Comparison of ENCODE assay signal across 12 cellular contexts in the genomic region with DNA sequence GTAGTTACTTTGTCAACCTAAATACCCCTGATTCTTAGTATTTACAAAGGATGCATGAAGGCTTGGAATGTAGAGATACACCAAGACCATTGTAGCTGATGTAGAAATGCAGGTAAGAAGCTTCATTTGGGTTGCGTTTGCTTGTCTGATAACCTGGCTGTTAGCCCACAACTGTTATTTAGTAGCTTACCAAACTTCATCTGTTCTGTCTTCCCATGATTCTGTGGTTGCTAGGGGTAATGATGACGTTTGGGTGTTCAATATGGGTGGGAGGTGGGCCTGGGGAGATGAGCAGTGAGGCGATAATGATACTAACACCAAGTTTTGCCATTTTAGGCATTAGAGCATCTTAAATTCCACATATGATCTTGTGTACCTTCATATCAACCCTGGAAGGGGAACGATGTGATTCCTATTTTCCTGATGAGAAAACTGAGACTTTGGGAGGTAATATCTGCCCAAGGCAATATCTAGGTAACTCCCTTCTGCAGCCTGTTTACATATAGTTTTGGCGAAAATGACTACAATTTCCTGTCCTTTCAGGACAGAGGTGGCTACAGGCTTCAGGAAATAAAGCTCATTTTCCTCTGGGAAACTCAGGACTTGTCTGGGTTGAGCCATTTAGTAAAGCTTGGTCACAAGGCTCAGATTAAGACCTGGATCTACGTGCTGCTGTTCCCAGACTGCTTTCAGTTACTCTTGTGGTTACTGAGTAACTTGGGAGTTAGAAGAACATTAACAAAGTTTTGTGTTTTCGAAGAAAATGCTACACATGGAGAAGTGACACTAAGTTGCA. TPM values are rescaled to one million over a fixed set of nuclear protein-coding genes. Genes with fewer than 3 reads are reported as not detected.
DNase-seq lines count a peak whose midpoint lies in the region; ATAC-seq, FAIRE-seq and TF ChIP-seq lines count a peak whose summit lies in the region.
"Had no signal": no experiment of that assay in that cellular context is flagged by ENCODE, and none has a peak within 500 bp of the region (broad histone marks: within the 10 kb centered on the region; RNA-seq: fewer than 3 reads in every experiment).

No MANE protein-coding gene starts in this region.

- peaks cover 94% of the 10 kb centered on the region for H3K79me2 ChIP-seq in MM.1S (ENCODE audit: low read length)

- H3K4me2 ChIP-seq in MM.1S (ENCODE audit: low read depth, low read length) = no peak overlapping the region; the same call in 1 of the 2 replicates
- H3K4me2 ChIP-seq: KMS-11 had no signal

- no peak for TF ChIP-seq CTCF in pancreas (IDR thresholded peaks at IDR 0.05)
- no peak for TF ChIP-seq CTCF in activated CD8-positive, alpha-beta T cell treated with anti-CD3 and anti-CD28 coated beads for 36 hours (IDR thresholded peaks at IDR 0.05)
- no peak for TF ChIP-seq CTCF in MM.1S (IDR thresholded peaks at IDR 0.05; ENCODE audit: low read length)

- H3K9me3 ChIP-seq in pancreas (no peaks in the 10 kb centered on the region), MM.1S (replicated peaks; ENCODE audit: insufficient read depth, low read length) (no peaks in the 10 kb centered on the region)

- H3K36me3 Mint-ChIP-seq in activated CD8-positive, alpha-beta T cell treated with anti-CD3 and anti-CD28 coated beads for 36 hours (ENCODE audit: low read depth) = peaks cover 5% of the 10 kb centered on the region

- H3K27me3 ChIP-seq in pancreas (no peaks in the 10 kb centered on the region), MM.1S (replicated peaks; ENCODE audit: insufficient read depth, low read length) (no peaks in the 10 kb centered on the region)

- H3K4me1 ChIP-seq in pancreas (peaks cover 52 to 88% (median 57%) of the 10 kb centered on the region in 3 donors), MM.1S (ENCODE audit: low read length) (peaks cover 35% of the 10 kb centered on the region)

- H3K4me3 ChIP-seq in pancreas = no peak overlapping the region
- no peak overlapping the region for H3K4me3 ChIP-seq in MM.1S (ENCODE audit: low read length)
- H3K4me3 ChIP-seq: lung had no signal

- H2AFZ ChIP-seq in MM.1S (ENCODE audit: low read length) = no peak overlapping the region

- CTCF ChIA-PET in activated CD8-positive, alpha-beta T cell treated with anti-CD3 and anti-CD28 coated beads for 36 hours (lab: Charles Lee) = interaction anchor here (0.7 to 1.5 kb wide), 4 partner anchors 16 to 275 kb away, joined by 3 to 4 read pairs (median 3); no protein-coding TSS in a partner anchor

- H4K20me1 ChIP-seq in MM.1S (ENCODE audit: insufficient read depth, low read length) = peaks cover 30% of the 10 kb centered on the region

- FAIRE-seq in pancreas (lab: Jason Lieb, UNC) = no peak

- no peak overlapping the region for H3K27ac Mint-ChIP-seq in activated CD8-positive, alpha-beta T cell treated with anti-CD3 and anti-CD28 coated beads for 36 hours
- H3K27ac Mint-ChIP-seq: activated naive CD8-positive, alpha-beta T cell had no signal

- no peak overlapping the region for H3K9ac ChIP-seq in MM.1S (ENCODE audit: low read length)
- H3K9ac ChIP-seq: KMS-11 had no signal

- H3K4me1 Mint-ChIP-seq in activated CD8-positive, alpha-beta T cell treated with anti-CD3 and anti-CD28 coated beads for 36 hours (ENCODE audit: low read depth) = peaks cover 18% of the 10 kb centered on the region

- no peaks in the 10 kb centered on the region for H3K27me3 Mint-ChIP-seq in activated CD8-positive, alpha-beta T cell treated with anti-CD3 and anti-CD28 coated beads for 36 hours
- H3K27me3 Mint-ChIP-seq: activated naive CD8-positive, alpha-beta T cell had no signal

- WGBS in pancreas, 2 donors = 17 to 18% methylated on average over 7 of the region's 7 CpGs

- H3K4me3 Mint-ChIP-seq in activated CD8-positive, alpha-beta T cell treated with anti-CD3 and anti-CD28 coated beads for 36 hours = no peak overlapping the region

- POLR2A ChIA-PET in activated CD8-positive, alpha-beta T cell treated with anti-CD3 and anti-CD28 coated beads for 36 hours (lab: Charles Lee) = interaction anchor here (0.7 kb wide), 1 partner anchor 47 kb away, joined by 3 read pairs; no protein-coding TSS in a partner anchor

- no peaks in the 10 kb centered on the region for H3K36me3 ChIP-seq in pancreas
- H3K36me3 ChIP-seq in MM.1S (replicated peaks; ENCODE audit: insufficient read depth, low read length) = 0 out of 2 replicates have a peak, but pooled peaks cover 6% of the 10 kb centered on the region

- peak overlapping the region; percentile 10 to 88 (median 64) for H3K27ac ChIP-seq in pancreas
- no peak overlapping the region for H3K27ac ChIP-seq in MM.1S (ENCODE audit: low read length)
- H3K27ac ChIP-seq: KMS-11 had no signal

- no peaks in the 10 kb centered on the region for H3K9me2 ChIP-seq in MM.1S (replicated peaks; ENCODE audit: insufficient read depth, low read length)

- DNase-seq in HT1080 (ENCODE audit: low read depth) (peak; percentile 56), dermis microvascular lymphatic vessel endothelial cell (ENCODE audit: low read depth in 2 of 2) (peak; percentile 40 to 92), pancreas (peak in 2 of 6 donors; percentile 34 to 50), MM.1S (no peak), SW 1271 (lab: John Stamatoyannopoulos, UW) (no peak)
- DNase-seq in activated CD8-positive, alpha-beta T cell treated with anti-CD3 and anti-CD28 coated beads for 36 hours = no peak
- DNase-seq: stimulated activated CD8-positive, alpha-beta memory T cell treated with anti-CD3 and anti-CD28 coated beads, Interleukin-4, amount 100 ng/mL, for 48 hours had no signal

- peak; percentile 43 for ATAC-seq in GM18907 (IDR thresholded peaks at IDR 0.05; ENCODE audit: unreplicated experiment)
- peak; percentile 71 to 85 (median 82) for ATAC-seq in pancreas
- ATAC-seq in GM21576 (IDR thresholded peaks at IDR 0.05; ENCODE audit: unreplicated experiment) = no peak
- ATAC-seq in activated CD8-positive, alpha-beta T cell treated with anti-CD3 and anti-CD28 coated beads for 36 hours = no peak

- peaks cover 3% of the 10 kb centered on the region for H3K9me3 Mint-ChIP-seq in activated CD8-positive, alpha-beta T cell treated with anti-CD3 and anti-CD28 coated beads for 36 hours

- H3F3A ChIP-seq in MM.1S (ENCODE audit: insufficient read depth, low read length) = peaks cover 10% of the 10 kb centered on the region

- intact Hi-C loops in pancreas (cut with DNase I) = no loop called here
- intact Hi-C loops in activated CD8-positive, alpha-beta T cell treated with anti-CD3 and anti-CD28 coated beads for 36 hours (cut with micrococcal nuclease) = no loop called here

RNA-seq across cellular contexts. Expression of gene FNDC3B, which starts 26.8 kb away (rescaled TPM):
- 53.5 and 63.7 TPM in 2 replicates for total RNA-seq in HT1080 (2014; rRNA removed; shearing (Covaris generic))
- polyA plus RNA-seq in HT1080 (2015; cell fraction: cytosol; rRNA removed) = 30.4 and 35.5 TPM in 2 replicates
- polyA plus RNA-seq in HT1080 (2015; cell fraction: nucleus; rRNA removed) = 56.3 and 56.4 TPM in 2 replicates
- total RNA-seq in dermis microvascular lymphatic vessel endothelial cell = 71.8 and 101 TPM in 2 replicates
- total RNA-seq in pancreas = 100 to 1,000 TPM in 2 of 6 donors, 10 to 100 TPM in 4; 67.5 to 126 (median 79.0) TPM
- 10 to 100 TPM in 1 of 2 donors, 1 to 10 TPM in 1; 9.3 to 14.6 TPM for polyA plus RNA-seq in pancreas
- 10 to 100 TPM; 10.6 to 12.0 TPM for total RNA-seq in activated CD8-positive, alpha-beta T cell treated with anti-CD3 and anti-CD28 coated beads for 36 hours

Comparison
In these comparisons a context has a peak if more than half of its experiments do, and no peak if none do; other contexts are left out.
1. ATAC-seq: peak in GM18907 (single experiment) and pancreas (4 of 4); none in GM21576 (single experiment) and activated CD8-positive, alpha-beta T cell treated with anti-CD3 and anti-CD28 coated beads for 36 hours (single experiment).
2. DNase-seq: peak in HT1080 (single experiment) and dermis microvascular lymphatic vessel endothelial cell (2 of 2); none in activated CD8-positive, alpha-beta T cell treated with anti-CD3 and anti-CD28 coated beads for 36 hours (single experiment), MM.1S (single experiment) and SW 1271 (0 of 2).